In the genomic region with DNA sequence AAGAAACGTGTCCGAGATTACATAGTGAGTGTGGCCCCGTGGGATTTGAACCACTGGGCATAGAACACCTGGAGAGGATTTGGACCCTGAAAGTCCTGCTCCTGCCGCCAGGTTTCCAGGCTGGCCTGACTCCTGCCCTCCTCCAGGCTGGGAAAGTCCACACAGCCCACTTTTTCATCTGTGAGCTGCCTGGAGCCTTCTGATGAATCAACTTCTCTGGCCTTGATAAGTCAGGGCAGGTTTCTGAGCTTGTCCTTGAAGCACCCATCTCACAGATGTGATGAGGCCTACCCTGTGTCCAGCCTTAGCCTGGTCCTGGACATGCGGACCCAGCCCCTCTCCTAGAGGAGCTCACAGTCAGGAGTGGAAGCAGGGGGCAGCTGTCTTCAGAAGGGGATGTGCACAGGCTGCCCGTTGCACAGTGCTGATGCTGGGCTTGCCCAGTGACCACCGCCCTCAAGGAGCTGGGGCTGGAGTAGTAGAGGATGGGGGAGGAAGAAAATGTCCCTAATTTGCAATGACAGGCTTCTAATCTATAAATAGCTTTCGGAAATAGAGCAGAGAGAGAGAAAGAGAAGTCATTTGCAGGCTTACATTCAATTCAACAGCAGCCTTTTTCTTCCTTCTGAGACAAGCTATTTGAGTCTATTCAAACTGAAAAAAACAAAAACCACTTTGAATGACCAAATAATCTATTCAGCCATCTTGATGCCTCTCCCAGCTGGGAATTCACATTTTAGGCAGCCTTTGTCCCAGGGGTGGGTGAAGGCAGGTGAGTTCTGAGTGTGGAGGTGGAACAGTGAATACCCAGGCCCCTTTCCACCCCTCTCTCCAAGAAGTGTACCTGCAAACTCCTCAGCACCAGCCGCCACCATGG, we compare ENCODE assay signal across 17 cellular contexts.
DNase-seq lines count a peak whose midpoint lies in the region; ATAC-seq and TF ChIP-seq lines count a peak whose summit lies in the region.
"Had no signal": no experiment of that assay in that cellular context is flagged by ENCODE, and none has a peak within 500 bp of the region (broad histone marks: within the 10 kb centered on the region; RNA-seq: fewer than 3 reads in every experiment).

No MANE protein-coding gene starts in this region.

- DNase-seq in heart right ventricle (no peak), AG20443 (ENCODE audit: low spot score) (no peak), NCI-H82 treated with DMSO at 0.1 percent for 48 hours (lab: John Stamatoyannopoulos, UW; ENCODE audit: unreplicated experiment) (no peak)
- no peak for DNase-seq in CD4-positive, alpha-beta T cell
- DNase-seq: activated CD4-positive, alpha-beta T cell treated with anti-CD3 and anti-CD28 coated beads for 4 hours; DMS 273 treated with DMSO at 0.1 percent for 48 hours; esophagus squamous epithelium; hypothalamus; left lung; NCI-H1105; NCI-H345; T-helper 1 cell had no signal

- H3K9me3 Mint-ChIP-seq in brain = no peaks in the 10 kb centered on the region
- no peaks in the 10 kb centered on the region for H3K9me3 Mint-ChIP-seq in CD4-positive, alpha-beta T cell
- H3K9me3 Mint-ChIP-seq: activated T-helper 1 cell treated with anti-CD3 and anti-CD28 coated beads, Interleukin-12 subunit alpha, Interleukin-12 subunit beta, Interleukin-2, Interleukin-4 antibody, amounts not matched to agents 30 ng/mL and 10 ng/mL and 1 ng/mL, durations not matched to agents 14 hours and 24 hours and 36 hours had no signal

- H3K27ac ChIP-seq in heart right ventricle = no peak overlapping the region
- H3K27ac ChIP-seq in CD4-positive, alpha-beta T cell (ENCODE audit: low read depth, low read length) = no peak overlapping the region
- H3K27ac ChIP-seq: esophagus squamous epithelium, left lung had no signal

- no peak overlapping the region for H3K4me3 ChIP-seq in heart right ventricle
- H3K4me3 ChIP-seq: esophagus squamous epithelium, left lung had no signal

- POLR2A ChIA-PET in CD4-positive, alpha-beta T cell (lab: Charles Lee) = no interaction called here

- H3K4me3 Mint-ChIP-seq in brain = no peak overlapping the region
- H3K4me3 Mint-ChIP-seq in CD4-positive, alpha-beta T cell = no peak overlapping the region
- H3K4me3 Mint-ChIP-seq: activated T-helper 1 cell treated with anti-CD3 and anti-CD28 coated beads, Interleukin-12 subunit alpha, Interleukin-12 subunit beta, Interleukin-2, Interleukin-4 antibody, amounts not matched to agents 30 ng/mL and 10 ng/mL and 1 ng/mL, durations not matched to agents 14 hours and 24 hours and 36 hours had no signal

- peaks cover 0 to 7% (median 0%) of the 10 kb centered on the region in 9 donors for H3K4me1 ChIP-seq in heart right ventricle
- H3K4me1 ChIP-seq: esophagus squamous epithelium had no signal

- WGBS in heart right ventricle, 2 donors = 88 to 90% methylated on average over 9 of the region's 9 CpGs

- no peaks in the 10 kb centered on the region for H3K27me3 ChIP-seq in heart right ventricle
- no peaks in the 10 kb centered on the region for H3K27me3 ChIP-seq in CD4-positive, alpha-beta T cell (ENCODE audit: control insufficient read depth, insufficient read depth, low read length)
- H3K27me3 ChIP-seq: esophagus squamous epithelium, left lung had no signal

- ATAC-seq in GM18502 (IDR thresholded peaks at IDR 0.05; ENCODE audit: poor library complexity, unreplicated experiment) (peak; percentile 72), GM21447 (IDR thresholded peaks at IDR 0.05; ENCODE audit: unreplicated experiment) (peak; percentile 72), HG03095 (IDR thresholded peaks at IDR 0.05; ENCODE audit: unreplicated experiment) (peak; percentile 66), heart right ventricle (no peak)
- no peak for ATAC-seq in CD4-positive, alpha-beta T cell (ENCODE audit: poor library complexity)
- ATAC-seq: left lung had no signal

- H3K27me3 Mint-ChIP-seq in brain = peaks cover 6% of the 10 kb centered on the region
- H3K27me3 Mint-ChIP-seq in CD4-positive, alpha-beta T cell = no peaks in the 10 kb centered on the region

- H3K9me3 ChIP-seq in heart right ventricle = no peaks in the 10 kb centered on the region
- no peaks in the 10 kb centered on the region for H3K9me3 ChIP-seq in CD4-positive, alpha-beta T cell (ENCODE audit: control insufficient read depth, low read length)
- H3K9me3 ChIP-seq: esophagus squamous epithelium, left lung had no signal

- H3K36me3 Mint-ChIP-seq in brain = no peaks in the 10 kb centered on the region
- no peaks in the 10 kb centered on the region for H3K36me3 Mint-ChIP-seq in CD4-positive, alpha-beta T cell (ENCODE audit: low read depth)

- intact Hi-C loops in heart right ventricle (cut with DNase I) = no loop called here
- intact Hi-C loops in CD4-positive, alpha-beta T cell (cut with DNase I, micrococcal nuclease) = no loop called here

- H3K4me1 Mint-ChIP-seq in brain = peaks cover 38% of the 10 kb centered on the region
- peaks cover 14% of the 10 kb centered on the region for H3K4me1 Mint-ChIP-seq in CD4-positive, alpha-beta T cell (ENCODE audit: low read depth)

- H3K27ac Mint-ChIP-seq in brain = peak overlapping the region in 3 of 5 experiments; percentile 52 to 94 (median 80)
- no peak overlapping the region for H3K27ac Mint-ChIP-seq in CD4-positive, alpha-beta T cell
- H3K27ac Mint-ChIP-seq: activated T-helper 1 cell treated with anti-CD3 and anti-CD28 coated beads, Interleukin-12 subunit alpha, Interleukin-12 subunit beta, Interleukin-2, Interleukin-4 antibody, amounts not matched to agents 30 ng/mL and 10 ng/mL and 1 ng/mL, durations not matched to agents 14 hours and 24 hours and 36 hours had no signal

- TF ChIP-seq CTCF in brain (conservative IDR thresholded peaks at IDR 0.05) (no peak), heart right ventricle (IDR thresholded peaks at IDR 0.05) (no peak)
- no peak for TF ChIP-seq CTCF in CD4-positive, alpha-beta T cell (IDR thresholded peaks at IDR 0.05)

- CTCF ChIA-PET in CD4-positive, alpha-beta T cell (lab: Charles Lee) = interaction anchor here (1.2 kb wide), 1 partner anchor 9 kb away, joined by 3 read pairs; no protein-coding TSS in a partner anchor

- H3K36me3 ChIP-seq in heart right ventricle = no peaks in the 10 kb centered on the region
- H3K36me3 ChIP-seq: esophagus squamous epithelium, left lung had no signal

Comparison
In these comparisons a context has a peak if more than half of its experiments do, and no peak if none do; other contexts are left out.
1. ATAC-seq: peak in GM18502 (single experiment), GM21447 (single experiment) and HG03095 (single experiment); none in heart right ventricle (0 of 8) and CD4-positive, alpha-beta T cell (single experiment).